Comparison of ENCODE assay signal across 17 cellular contexts in the genomic region with DNA sequence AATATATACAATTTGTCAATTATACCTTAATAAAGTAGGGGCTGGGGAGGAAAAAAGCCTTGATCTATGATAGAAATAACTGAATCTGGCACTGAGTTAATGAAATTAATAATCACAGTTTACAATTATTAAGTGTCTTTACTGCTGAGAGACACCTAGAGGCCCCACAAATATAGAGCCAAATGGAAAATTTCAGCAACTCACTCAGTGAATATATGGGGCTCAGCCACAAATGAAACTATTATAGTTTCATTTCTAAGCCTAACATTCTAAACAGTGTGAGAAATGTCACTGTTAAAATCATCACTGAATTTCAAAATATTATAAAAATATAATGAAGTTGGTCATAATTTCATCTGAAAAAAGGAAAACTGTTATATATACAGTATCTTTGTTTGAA. TPM values are rescaled to one million over a fixed set of nuclear protein-coding genes. Genes with fewer than 3 reads are reported as not detected.
DNase-seq lines count a peak whose midpoint lies in the region; ATAC-seq, FAIRE-seq and TF ChIP-seq lines count a peak whose summit lies in the region.
"Had no signal": no experiment of that assay in that cellular context is flagged by ENCODE, and none has a peak within 500 bp of the region (broad histone marks: within the 10 kb centered on the region; RNA-seq: fewer than 3 reads in every experiment).

No MANE protein-coding gene starts in this region.

- H3K36me3 Mint-ChIP-seq in activated T-cell treated with anti-CD3 and anti-CD28 coated beads, Interleukin-2, amount 50 U/mL, for 24 hours (ENCODE audit: low read depth): no peaks in the 10 kb centered on the region

- H3K4me1 Mint-ChIP-seq in activated T-cell treated with anti-CD3 and anti-CD28 coated beads, Interleukin-2, amount 50 U/mL, for 24 hours (ENCODE audit: low read depth): no peaks in the 10 kb centered on the region
- H3K4me1 Mint-ChIP-seq: B cell, CD14-positive monocyte had no signal

- 0 out of 4 replicates have a peak, but pooled peaks cover 0 to 6% of the 10 kb centered on the region in 2 experiments for H3K36me3 ChIP-seq in GM12878 (ENCODE audit: control insufficient read depth in 2 of 2, insufficient read depth in 2 of 2, low read length in 1 of 2)

- intact Hi-C loops in GM12878 (cut with micrococcal nuclease; ENCODE audit: unreplicated experiment): no loop called here

- H3K4me2 ChIP-seq in GM12878 (ENCODE audit: control insufficient read depth, insufficient read depth): no peak overlapping the region
- H3K4me2 ChIP-seq: SK-N-SH had no signal

- no peaks in the 10 kb centered on the region for H3K9me3 Mint-ChIP-seq in activated T-cell treated with anti-CD3 and anti-CD28 coated beads, Interleukin-2, amount 50 U/mL, for 24 hours
- H3K9me3 Mint-ChIP-seq: HFFc6 had no signal

- H3K27ac Mint-ChIP-seq in activated T-cell treated with anti-CD3 and anti-CD28 coated beads, Interleukin-2, amount 50 U/mL, for 24 hours: no peak overlapping the region
- H3K27ac Mint-ChIP-seq: B cell had no signal

- H3K27me3 Mint-ChIP-seq in activated T-cell treated with anti-CD3 and anti-CD28 coated beads, Interleukin-2, amount 50 U/mL, for 24 hours: no peaks in the 10 kb centered on the region
- H3K27me3 Mint-ChIP-seq: B cell had no signal

- ATAC-seq in GM21447 (IDR thresholded peaks at IDR 0.05; ENCODE audit: unreplicated experiment) (peak; percentile 68), HG02981 (IDR thresholded peaks at IDR 0.05; ENCODE audit: unreplicated experiment) (peak; percentile 59), GM12878 (peak; percentile 70), GM18505 (IDR thresholded peaks at IDR 0.05; ENCODE audit: unreplicated experiment) (no peak)

- SMC1A ChIA-PET in GM12878 (lab: Charles Lee; ENCODE audit: uncharacterized antibody, unreplicated experiment): no interaction called here

- no peaks in the 10 kb centered on the region for H3K4me1 ChIP-seq in GM12878 (ENCODE audit: control insufficient read depth, insufficient read depth, low read length)

- POLR2A ChIA-PET in GM12878 (lab: Charles Lee): no interaction called here

- BruUV-seq in GM12878 (replicated peaks; lab: Mats Ljungman, UMichigan): no TSS peak

- CTCF ChIA-PET in GM12878 (lab: Yijun Ruan, JAX): no interaction called here

- no peaks in the 10 kb centered on the region for H3K9me3 ChIP-seq in GM12878 (replicated peaks; ENCODE audit: control insufficient read depth, insufficient read depth, low read length)
- H3K9me3 ChIP-seq: SK-N-SH had no signal

- RAD21 ChIA-PET in GM12878 (lab: Charles Lee; ENCODE audit: unreplicated experiment): no interaction called here

- DNase-seq in GM13977 (ENCODE audit: low spot score) (no peak), GM12878 (ENCODE audit: low read depth, low spot score) (no peak), GF-D8 (lab: John Stamatoyannopoulos, UW) (no peak)
- DNase-seq in activated T-cell treated with anti-CD3 and anti-CD28 coated beads, Interleukin-2, amount 50 U/mL, for 24 hours: no peak
- DNase-seq in stimulated activated CD4-positive, alpha-beta T cell treated with anti-CD3 and anti-CD28 coated beads, Interleukin-4, amount 100 ng/mL, for 1 hour: no peak
- DNase-seq: H7, NCI-H1417 treated with DMSO at 0.1 percent for 48 hours, NCI-H187, SIG-M5, SK-N-SH, T-helper 2 cell had no signal

- TF ChIP-seq EP300 in GM12878 (IDR thresholded peaks at IDR 0.05; ENCODE audit: borderline replicate concordance in 1 of 2, control insufficient read depth in 1 of 2, low read depth in 2 of 2, low read length in 2 of 2): no peak

- no peak overlapping the region for H2AFZ ChIP-seq in GM12878 (ENCODE audit: control insufficient read depth, low read depth, low read length)

- no peak overlapping the region for H3K9ac ChIP-seq in GM12878 (ENCODE audit: control insufficient read depth, insufficient read depth, low read length)
- H3K9ac ChIP-seq: SK-N-SH had no signal

- FAIRE-seq in GM12878 (lab: Jason Lieb, UNC): no peak

- no peak for TF ChIP-seq RAD21 in GM12878 (IDR thresholded peaks at IDR 0.05; ENCODE audit: insufficient read depth, low read depth, low read length)

- no peaks in the 10 kb centered on the region for H3K27me3 ChIP-seq in GM12878 (replicated peaks in 1 of 2; ENCODE audit: control insufficient read depth in 2 of 2, insufficient read depth in 2 of 2, low read length in 1 of 2)

- H4K20me1 ChIP-seq in GM12878 (ENCODE audit: control insufficient read depth, insufficient read depth): no peaks in the 10 kb centered on the region

- no peak overlapping the region for H3K4me3 ChIP-seq in GM12878

- TF ChIP-seq POLR2A in GM12878 (IDR thresholded peaks at IDR 0.05; ENCODE audit: low read depth, low read length): no peak
- no peak for TF ChIP-seq POLR2A in GM18505 (IDR thresholded peaks at IDR 0.05; ENCODE audit: borderline replicate concordance, extremely low read depth, insufficient read depth, insufficient read length)

- H3K79me2 ChIP-seq in GM12878 (ENCODE audit: control insufficient read depth, insufficient read depth, low read length): no peaks in the 10 kb centered on the region

- H3K4me3 Mint-ChIP-seq in activated T-cell treated with anti-CD3 and anti-CD28 coated beads, Interleukin-2, amount 50 U/mL, for 24 hours: no peak overlapping the region
- H3K4me3 Mint-ChIP-seq: B cell, CD14-positive monocyte, HFFc6 had no signal

- no peak overlapping the region for H3K27ac ChIP-seq in GM12878 (ENCODE audit: control insufficient read depth, insufficient read depth)

- in situ Hi-C loops in GM13977 (cut with MboI; ENCODE audit: low pct_unique_long_range_greater_than_20kb, low sequenced_read_pairs, unreplicated experiment): no loop called here
- in situ Hi-C loops in GM12878 (cut with MboI): no loop called here

- TF ChIP-seq CTCF in GM13977 (IDR thresholded peaks at IDR 0.05; ENCODE audit: extremely low read depth, insufficient read depth, missing control alignments) (peak; percentile 5), GM12878 (IDR thresholded peaks at IDR 0.05 in 2 of 3, conservative IDR thresholded peaks at IDR 0.05 in 1 of 3; ENCODE audit: control insufficient read depth in 2 of 3, extremely low read depth in 1 of 3, insufficient read depth in 1 of 3, low read depth in 3 of 3, low read length in 3 of 3) (no peak)

TF ChIP-seq in GM12878, 131 proteins besides CTCF, POLR2A, EP300 and RAD21 (continues in another document):
- TF ChIP-seq, protein P1, sequence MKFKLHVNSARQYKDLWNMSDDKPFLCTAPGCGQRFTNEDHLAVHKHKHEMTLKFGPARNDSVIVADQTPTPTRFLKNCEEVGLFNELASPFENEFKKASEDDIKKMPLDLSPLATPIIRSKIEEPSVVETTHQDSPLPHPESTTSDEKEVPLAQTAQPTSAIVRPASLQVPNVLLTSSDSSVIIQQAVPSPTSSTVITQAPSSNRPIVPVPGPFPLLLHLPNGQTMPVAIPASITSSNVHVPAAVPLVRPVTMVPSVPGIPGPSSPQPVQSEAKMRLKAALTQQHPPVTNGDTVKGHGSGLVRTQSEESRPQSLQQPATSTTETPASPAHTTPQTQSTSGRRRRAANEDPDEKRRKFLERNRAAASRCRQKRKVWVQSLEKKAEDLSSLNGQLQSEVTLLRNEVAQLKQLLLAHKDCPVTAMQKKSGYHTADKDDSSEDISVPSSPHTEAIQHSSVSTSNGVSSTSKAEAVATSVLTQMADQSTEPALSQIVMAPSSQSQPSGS (IDR thresholded peaks at IDR 0.05; ENCODE audit: low read length): no peak

RNA-seq across cellular contexts. Expression of a gene that starts 40.3 kb away (rescaled TPM):
- 0.31 and 0.51 TPM in 2 replicates for total RNA-seq in GM12878 (2013; cell fraction: nucleolus; rRNA removed)
- total RNA-seq in GM12878 (2014; rRNA removed) (1.9 and 3.0 TPM in 2 replicates), GM12878 (2014; rRNA removed; fragmentation: Illumina TruSeq; extraction: Trizol) (2.3 and 3.4 TPM in 2 replicates), GM12878 (2021) (2.4 and 3.1 TPM in 2 replicates)
- 0.94 TPM for polyA plus RNA-seq in GM12878 (2011; ENCODE audit: low read depth)
- polyA plus RNA-seq in GM12878 (2011; rRNA removed) (0.14 and 0.20 TPM in 2 replicates), GM12878 (2014; fragmentation: Illumina TruSeq; extraction: Trizol) (2.1 and 2.6 TPM in 2 replicates), GM12878 (2014; fragmentation: Nextera tagmentation; extraction: Ambion mirVana) (1 to 10 TPM in 1 of 2 experiments, under 1 TPM in 1; 0.91 to 1.0 TPM), GM12878 (2014; rRNA removed) (1.6 and 1.7 TPM in 2 replicates), GM12878 (2016; fragmentation: Nextera tagmentation; extraction: Ambion mirVana) (1 to 10 TPM; 1.3 to 2.6 TPM)
- 0.03 TPM in 2 replicates for polyA plus RNA-seq in GM12878 (2011; cell fraction: cytosol; rRNA removed)
- polyA plus RNA-seq in GM12878 (2011; cell fraction: nucleus; rRNA removed): 0.03 TPM in 1 of 2 replicates, not detected in the other
- 1.7 and 1.8 TPM in 2 replicates for polyA plus RNA-seq in GM12878 (2012)
- 0.36 TPM in 1 of 2 replicates, not detected in the other for polyA minus RNA-seq in GM12878 (2011; rRNA and poly(A)+ RNA removed)
- 2.1 TPM in 1 of 2 replicates, not detected in the other for polyA minus RNA-seq in GM12878 (2011; cell fraction: cytosol; rRNA and poly(A)+ RNA removed)
- polyA minus RNA-seq in GM12878 (2011; cell fraction: nucleus; rRNA and poly(A)+ RNA removed): 0.12 and 0.19 TPM in 2 replicates
